In genomic region chr7:78496226-78496625, GRCh38 we compare ENCODE assay signal across 17 cellular contexts.
"Had no signal": no experiment of that assay in that cellular context is flagged by ENCODE, and none has a peak within 500 bp of the region (broad histone marks: within the 10 kb centered on the region; RNA-seq: fewer than 3 reads in every experiment).

No MANE protein-coding gene starts in this region.

- H3K27me3 ChIP-seq: brain microvascular endothelial cell, spleen, thyroid gland had no signal

- H3K36me3 ChIP-seq: brain microvascular endothelial cell, lower lobe of right lung, spleen, thyroid gland had no signal

- DNase-seq: activated CD4-positive, alpha-beta memory T cell treated with anti-CD3 and anti-CD28 coated beads, Interleukin-2, amount 10 ng/mL, durations not matched to agents 7 days and 5 days; activated CD4-positive, alpha-beta T cell treated with anti-CD3 and anti-CD28 coated beads for 4 hours; activated naive CD4-positive, alpha-beta T cell; activated T-cell treated with anti-CD3 and anti-CD28 coated beads, Interleukin-2, amount 50 U/mL, for 1 hour; aorta; brain microvascular endothelial cell; effector CD8-positive, alpha-beta T cell; foreskin fibroblast; islet precursor cell; lower lobe of right lung; nucleus accumbens; posterior cingulate gyrus; retina; spleen; stimulated activated naive B cell treated with anti-CD40 and anti-IgM and Interleukin-4, amounts not matched to agents 10 μg/mL and 1 μg/mL and 100 μg/mL, for 72 hours; T-cell; thyroid gland had no signal

- H3K9me3 ChIP-seq: lower lobe of right lung, spleen, thyroid gland had no signal

- H3K4me3 ChIP-seq: lower lobe of right lung, spleen, thyroid gland had no signal

- H3K4me1 ChIP-seq: lower lobe of right lung, spleen, thyroid gland had no signal

- H3K27ac ChIP-seq: brain microvascular endothelial cell, lower lobe of right lung, spleen, thyroid gland had no signal
